Comparison of ENCODE assay signal across 1 cellular context in the genomic region with DNA sequence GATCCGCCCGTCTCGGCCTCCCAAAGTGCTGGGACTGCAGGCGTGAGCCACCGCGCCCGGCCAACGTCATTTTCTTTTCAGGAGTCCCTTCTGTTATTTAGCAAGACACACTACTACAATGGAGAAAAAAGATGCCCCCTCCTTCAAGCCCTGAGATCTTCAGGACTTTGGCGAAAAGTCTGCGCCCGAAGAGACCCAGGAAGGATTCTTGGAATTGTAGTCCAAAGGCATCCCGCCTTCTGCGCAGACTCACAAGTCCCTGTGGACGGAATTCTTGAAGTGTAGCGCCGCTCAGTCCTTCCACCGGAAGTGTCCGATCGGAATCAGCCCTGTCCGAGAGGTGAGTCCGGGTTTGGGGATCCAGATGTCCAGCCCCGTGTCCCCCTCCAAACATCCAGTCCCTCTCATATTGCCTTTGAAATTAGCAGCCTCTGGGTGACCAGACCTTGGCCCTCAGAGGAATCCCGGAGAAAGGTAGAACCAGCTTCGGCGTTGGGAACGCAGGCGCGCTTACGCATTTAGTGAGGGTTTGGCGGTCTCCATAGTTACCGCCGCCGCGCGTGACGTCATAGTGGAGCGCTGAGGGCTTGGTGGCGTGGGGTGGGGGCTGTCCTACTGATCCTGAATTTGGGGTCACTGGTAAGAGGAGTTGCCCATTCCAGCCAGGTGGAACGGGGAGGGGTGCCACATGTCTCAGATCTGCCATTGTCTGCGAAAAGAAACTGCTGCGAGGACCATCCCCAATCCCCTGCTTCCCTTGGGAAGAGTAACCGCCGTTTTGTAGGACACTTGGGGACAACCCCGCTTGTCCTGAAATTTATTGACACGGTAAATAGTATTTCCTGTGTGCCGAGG.
A peak's percentile ranks its signal among the peaks of the same experiment; 100 is the strongest.
TF ChIP-seq lines count a peak whose summit lies in the region.

No MANE protein-coding gene starts in this region.

TF ChIP-seq in WTC11, 78 proteins besides CTCF, POLR2A, EP300 and RAD21 (continued from another document and continues in another):
- TF ChIP-seq, protein P1, sequence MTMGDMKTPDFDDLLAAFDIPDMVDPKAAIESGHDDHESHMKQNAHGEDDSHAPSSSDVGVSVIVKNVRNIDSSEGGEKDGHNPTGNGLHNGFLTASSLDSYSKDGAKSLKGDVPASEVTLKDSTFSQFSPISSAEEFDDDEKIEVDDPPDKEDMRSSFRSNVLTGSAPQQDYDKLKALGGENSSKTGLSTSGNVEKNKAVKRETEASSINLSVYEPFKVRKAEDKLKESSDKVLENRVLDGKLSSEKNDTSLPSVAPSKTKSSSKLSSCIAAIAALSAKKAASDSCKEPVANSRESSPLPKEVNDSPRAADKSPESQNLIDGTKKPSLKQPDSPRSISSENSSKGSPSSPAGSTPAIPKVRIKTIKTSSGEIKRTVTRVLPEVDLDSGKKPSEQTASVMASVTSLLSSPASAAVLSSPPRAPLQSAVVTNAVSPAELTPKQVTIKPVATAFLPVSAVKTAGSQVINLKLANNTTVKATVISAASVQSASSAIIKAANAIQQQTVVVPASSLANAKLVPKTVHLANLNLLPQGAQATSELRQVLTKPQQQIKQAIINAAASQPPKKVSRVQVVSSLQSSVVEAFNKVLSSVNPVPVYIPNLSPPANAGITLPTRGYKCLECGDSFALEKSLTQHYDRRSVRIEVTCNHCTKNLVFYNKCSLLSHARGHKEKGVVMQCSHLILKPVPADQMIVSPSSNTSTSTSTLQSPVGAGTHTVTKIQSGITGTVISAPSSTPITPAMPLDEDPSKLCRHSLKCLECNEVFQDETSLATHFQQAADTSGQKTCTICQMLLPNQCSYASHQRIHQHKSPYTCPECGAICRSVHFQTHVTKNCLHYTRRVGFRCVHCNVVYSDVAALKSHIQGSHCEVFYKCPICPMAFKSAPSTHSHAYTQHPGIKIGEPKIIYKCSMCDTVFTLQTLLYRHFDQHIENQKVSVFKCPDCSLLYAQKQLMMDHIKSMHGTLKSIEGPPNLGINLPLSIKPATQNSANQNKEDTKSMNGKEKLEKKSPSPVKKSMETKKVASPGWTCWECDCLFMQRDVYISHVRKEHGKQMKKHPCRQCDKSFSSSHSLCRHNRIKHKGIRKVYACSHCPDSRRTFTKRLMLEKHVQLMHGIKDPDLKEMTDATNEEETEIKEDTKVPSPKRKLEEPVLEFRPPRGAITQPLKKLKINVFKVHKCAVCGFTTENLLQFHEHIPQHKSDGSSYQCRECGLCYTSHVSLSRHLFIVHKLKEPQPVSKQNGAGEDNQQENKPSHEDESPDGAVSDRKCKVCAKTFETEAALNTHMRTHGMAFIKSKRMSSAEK (CRISPR knock-in tag; IDR thresholded peaks at IDR 0.05; ENCODE audit: borderline replicate concordance) = no peak
- peak; percentile 42; the same call in 1 of the 2 replicates for TF ChIP-seq ESRRA (CRISPR knock-in tag; IDR thresholded peaks at IDR 0.05; ENCODE audit: borderline replicate concordance)
- TF ChIP-seq, protein P2, sequence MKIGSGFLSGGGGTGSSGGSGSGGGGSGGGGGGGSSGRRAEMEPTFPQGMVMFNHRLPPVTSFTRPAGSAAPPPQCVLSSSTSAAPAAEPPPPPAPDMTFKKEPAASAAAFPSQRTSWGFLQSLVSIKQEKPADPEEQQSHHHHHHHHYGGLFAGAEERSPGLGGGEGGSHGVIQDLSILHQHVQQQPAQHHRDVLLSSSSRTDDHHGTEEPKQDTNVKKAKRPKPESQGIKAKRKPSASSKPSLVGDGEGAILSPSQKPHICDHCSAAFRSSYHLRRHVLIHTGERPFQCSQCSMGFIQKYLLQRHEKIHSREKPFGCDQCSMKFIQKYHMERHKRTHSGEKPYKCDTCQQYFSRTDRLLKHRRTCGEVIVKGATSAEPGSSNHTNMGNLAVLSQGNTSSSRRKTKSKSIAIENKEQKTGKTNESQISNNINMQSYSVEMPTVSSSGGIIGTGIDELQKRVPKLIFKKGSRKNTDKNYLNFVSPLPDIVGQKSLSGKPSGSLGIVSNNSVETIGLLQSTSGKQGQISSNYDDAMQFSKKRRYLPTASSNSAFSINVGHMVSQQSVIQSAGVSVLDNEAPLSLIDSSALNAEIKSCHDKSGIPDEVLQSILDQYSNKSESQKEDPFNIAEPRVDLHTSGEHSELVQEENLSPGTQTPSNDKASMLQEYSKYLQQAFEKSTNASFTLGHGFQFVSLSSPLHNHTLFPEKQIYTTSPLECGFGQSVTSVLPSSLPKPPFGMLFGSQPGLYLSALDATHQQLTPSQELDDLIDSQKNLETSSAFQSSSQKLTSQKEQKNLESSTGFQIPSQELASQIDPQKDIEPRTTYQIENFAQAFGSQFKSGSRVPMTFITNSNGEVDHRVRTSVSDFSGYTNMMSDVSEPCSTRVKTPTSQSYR (CRISPR knock-in tag; IDR thresholded peaks at IDR 0.05) = no peak
- TF ChIP-seq FOXJ3 (CRISPR knock-in tag; IDR thresholded peaks at IDR 0.05; ENCODE audit: borderline replicate concordance) = no peak
- TF ChIP-seq CREM (CRISPR knock-in tag; IDR thresholded peaks at IDR 0.05) = peak; percentile 94
- peak; percentile 86 for TF ChIP-seq TEAD1 (CRISPR knock-in tag; IDR thresholded peaks at IDR 0.05)
- TF ChIP-seq NFYB (CRISPR knock-in tag; conservative IDR thresholded peaks at IDR 0.05; ENCODE audit: low read depth) = no peak
- TF ChIP-seq, protein P3, sequence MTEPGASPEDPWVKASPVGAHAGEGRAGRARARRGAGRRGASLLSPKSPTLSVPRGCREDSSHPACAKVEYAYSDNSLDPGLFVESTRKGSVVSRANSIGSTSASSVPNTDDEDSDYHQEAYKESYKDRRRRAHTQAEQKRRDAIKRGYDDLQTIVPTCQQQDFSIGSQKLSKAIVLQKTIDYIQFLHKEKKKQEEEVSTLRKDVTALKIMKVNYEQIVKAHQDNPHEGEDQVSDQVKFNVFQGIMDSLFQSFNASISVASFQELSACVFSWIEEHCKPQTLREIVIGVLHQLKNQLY (CRISPR knock-in tag; IDR thresholded peaks at IDR 0.05) = no peak
- TF ChIP-seq, protein P4, sequence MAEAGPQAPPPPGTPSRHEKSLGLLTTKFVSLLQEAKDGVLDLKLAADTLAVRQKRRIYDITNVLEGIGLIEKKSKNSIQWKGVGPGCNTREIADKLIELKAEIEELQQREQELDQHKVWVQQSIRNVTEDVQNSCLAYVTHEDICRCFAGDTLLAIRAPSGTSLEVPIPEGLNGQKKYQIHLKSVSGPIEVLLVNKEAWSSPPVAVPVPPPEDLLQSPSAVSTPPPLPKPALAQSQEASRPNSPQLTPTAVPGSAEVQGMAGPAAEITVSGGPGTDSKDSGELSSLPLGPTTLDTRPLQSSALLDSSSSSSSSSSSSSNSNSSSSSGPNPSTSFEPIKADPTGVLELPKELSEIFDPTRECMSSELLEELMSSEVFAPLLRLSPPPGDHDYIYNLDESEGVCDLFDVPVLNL (CRISPR knock-in tag; IDR thresholded peaks at IDR 0.05; ENCODE audit: borderline replicate concordance, low read depth) = no peak
- TF ChIP-seq, protein P5, sequence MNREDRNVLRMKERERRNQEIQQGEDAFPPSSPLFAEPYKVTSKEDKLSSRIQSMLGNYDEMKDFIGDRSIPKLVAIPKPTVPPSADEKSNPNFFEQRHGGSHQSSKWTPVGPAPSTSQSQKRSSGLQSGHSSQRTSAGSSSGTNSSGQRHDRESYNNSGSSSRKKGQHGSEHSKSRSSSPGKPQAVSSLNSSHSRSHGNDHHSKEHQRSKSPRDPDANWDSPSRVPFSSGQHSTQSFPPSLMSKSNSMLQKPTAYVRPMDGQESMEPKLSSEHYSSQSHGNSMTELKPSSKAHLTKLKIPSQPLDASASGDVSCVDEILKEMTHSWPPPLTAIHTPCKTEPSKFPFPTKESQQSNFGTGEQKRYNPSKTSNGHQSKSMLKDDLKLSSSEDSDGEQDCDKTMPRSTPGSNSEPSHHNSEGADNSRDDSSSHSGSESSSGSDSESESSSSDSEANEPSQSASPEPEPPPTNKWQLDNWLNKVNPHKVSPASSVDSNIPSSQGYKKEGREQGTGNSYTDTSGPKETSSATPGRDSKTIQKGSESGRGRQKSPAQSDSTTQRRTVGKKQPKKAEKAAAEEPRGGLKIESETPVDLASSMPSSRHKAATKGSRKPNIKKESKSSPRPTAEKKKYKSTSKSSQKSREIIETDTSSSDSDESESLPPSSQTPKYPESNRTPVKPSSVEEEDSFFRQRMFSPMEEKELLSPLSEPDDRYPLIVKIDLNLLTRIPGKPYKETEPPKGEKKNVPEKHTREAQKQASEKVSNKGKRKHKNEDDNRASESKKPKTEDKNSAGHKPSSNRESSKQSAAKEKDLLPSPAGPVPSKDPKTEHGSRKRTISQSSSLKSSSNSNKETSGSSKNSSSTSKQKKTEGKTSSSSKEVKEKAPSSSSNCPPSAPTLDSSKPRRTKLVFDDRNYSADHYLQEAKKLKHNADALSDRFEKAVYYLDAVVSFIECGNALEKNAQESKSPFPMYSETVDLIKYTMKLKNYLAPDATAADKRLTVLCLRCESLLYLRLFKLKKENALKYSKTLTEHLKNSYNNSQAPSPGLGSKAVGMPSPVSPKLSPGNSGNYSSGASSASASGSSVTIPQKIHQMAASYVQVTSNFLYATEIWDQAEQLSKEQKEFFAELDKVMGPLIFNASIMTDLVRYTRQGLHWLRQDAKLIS (CRISPR knock-in tag; IDR thresholded peaks at IDR 0.05; ENCODE audit: borderline replicate concordance) = no peak
- TF ChIP-seq, protein P6, sequence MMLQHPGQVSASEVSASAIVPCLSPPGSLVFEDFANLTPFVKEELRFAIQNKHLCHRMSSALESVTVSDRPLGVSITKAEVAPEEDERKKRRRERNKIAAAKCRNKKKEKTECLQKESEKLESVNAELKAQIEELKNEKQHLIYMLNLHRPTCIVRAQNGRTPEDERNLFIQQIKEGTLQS (CRISPR knock-in tag; conservative IDR thresholded peaks at IDR 0.05) = no peak
- TF ChIP-seq GABPB1 (CRISPR knock-in tag; IDR thresholded peaks at IDR 0.05) = peak; percentile 98
- TF ChIP-seq, protein P7, sequence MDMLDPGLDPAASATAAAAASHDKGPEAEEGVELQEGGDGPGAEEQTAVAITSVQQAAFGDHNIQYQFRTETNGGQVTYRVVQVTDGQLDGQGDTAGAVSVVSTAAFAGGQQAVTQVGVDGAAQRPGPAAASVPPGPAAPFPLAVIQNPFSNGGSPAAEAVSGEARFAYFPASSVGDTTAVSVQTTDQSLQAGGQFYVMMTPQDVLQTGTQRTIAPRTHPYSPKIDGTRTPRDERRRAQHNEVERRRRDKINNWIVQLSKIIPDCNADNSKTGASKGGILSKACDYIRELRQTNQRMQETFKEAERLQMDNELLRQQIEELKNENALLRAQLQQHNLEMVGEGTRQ (CRISPR knock-in tag; IDR thresholded peaks at IDR 0.05) = no peak
- TF ChIP-seq, protein P8, sequence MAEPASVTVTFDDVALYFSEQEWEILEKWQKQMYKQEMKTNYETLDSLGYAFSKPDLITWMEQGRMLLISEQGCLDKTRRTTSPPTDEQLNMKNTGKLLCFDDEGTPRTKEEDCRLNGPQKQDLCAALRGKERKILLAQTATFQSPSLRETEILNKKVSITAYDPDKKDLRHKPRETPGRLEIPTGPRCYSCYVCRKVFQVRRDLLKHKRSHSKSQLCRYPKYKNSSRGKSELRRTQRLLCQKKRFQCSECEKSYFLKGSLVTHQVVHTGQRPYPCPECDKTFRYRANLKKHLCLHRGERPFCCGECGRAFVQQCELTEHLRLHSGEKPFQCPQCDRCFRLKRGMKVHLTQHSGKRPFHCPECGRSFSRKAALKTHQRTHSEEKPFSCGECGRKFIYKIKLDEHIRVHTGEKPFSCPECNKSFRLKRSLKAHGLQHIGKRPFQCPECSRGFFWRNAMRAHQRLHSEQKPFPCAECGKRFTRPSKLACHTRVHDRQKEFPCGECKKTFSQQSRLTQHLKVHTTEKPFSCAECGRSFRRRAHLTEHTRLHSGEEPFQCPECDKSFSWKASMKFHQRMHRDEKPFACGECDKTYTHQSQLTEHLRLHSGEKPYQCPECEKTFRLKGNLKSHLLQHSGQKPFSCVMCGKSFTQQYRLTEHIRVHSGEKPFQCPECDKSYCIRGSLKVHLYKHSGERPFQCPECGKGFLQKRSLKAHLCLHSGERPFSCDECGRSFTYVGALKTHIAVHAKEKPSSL (CRISPR knock-in tag; conservative IDR thresholded peaks at IDR 0.05) = no peak
- TF ChIP-seq, protein P9, sequence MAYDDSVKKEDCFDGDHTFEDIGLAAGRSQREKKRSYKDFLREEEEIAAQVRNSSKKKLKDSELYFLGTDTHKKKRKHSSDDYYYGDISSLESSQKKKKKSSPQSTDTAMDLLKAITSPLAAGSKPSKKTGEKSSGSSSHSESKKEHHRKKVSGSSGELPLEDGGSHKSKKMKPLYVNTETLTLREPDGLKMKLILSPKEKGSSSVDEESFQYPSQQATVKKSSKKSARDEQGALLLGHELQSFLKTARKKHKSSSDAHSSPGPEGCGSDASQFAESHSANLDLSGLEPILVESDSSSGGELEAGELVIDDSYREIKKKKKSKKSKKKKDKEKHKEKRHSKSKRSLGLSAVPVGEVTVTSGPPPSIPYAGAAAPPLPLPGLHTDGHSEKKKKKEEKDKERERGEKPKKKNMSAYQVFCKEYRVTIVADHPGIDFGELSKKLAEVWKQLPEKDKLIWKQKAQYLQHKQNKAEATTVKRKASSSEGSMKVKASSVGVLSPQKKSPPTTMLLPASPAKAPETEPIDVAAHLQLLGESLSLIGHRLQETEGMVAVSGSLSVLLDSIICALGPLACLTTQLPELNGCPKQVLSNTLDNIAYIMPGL (CRISPR knock-in tag; IDR thresholded peaks at IDR 0.05) = no peak
- no peak for TF ChIP-seq ELF4 (CRISPR knock-in tag; IDR thresholded peaks at IDR 0.05; ENCODE audit: low read depth)
- TF ChIP-seq OVOL2 (CRISPR knock-in tag; IDR thresholded peaks at IDR 0.05; ENCODE audit: borderline replicate concordance) = no peak
- TF ChIP-seq, protein P10, sequence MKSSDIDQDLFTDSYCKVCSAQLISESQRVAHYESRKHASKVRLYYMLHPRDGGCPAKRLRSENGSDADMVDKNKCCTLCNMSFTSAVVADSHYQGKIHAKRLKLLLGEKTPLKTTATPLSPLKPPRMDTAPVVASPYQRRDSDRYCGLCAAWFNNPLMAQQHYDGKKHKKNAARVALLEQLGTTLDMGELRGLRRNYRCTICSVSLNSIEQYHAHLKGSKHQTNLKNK (CRISPR knock-in tag; IDR thresholded peaks at IDR 0.05) = no peak
- TF ChIP-seq, protein P11, sequence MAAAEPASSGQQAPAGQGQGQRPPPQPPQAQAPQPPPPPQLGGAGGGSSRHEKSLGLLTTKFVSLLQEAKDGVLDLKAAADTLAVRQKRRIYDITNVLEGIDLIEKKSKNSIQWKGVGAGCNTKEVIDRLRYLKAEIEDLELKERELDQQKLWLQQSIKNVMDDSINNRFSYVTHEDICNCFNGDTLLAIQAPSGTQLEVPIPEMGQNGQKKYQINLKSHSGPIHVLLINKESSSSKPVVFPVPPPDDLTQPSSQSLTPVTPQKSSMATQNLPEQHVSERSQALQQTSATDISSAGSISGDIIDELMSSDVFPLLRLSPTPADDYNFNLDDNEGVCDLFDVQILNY (CRISPR knock-in tag; IDR thresholded peaks at IDR 0.05) = no peak
- peak; percentile 73 for TF ChIP-seq SP1 (CRISPR knock-in tag; conservative IDR thresholded peaks at IDR 0.05)
- TF ChIP-seq ZNF423 (CRISPR knock-in tag; IDR thresholded peaks at IDR 0.05) = no peak
- TF ChIP-seq ZNF416 (CRISPR knock-in tag; IDR thresholded peaks at IDR 0.05) = no peak
- no peak for TF ChIP-seq MXD4 (CRISPR knock-in tag; IDR thresholded peaks at IDR 0.05; ENCODE audit: borderline replicate concordance)
- TF ChIP-seq, protein P12, sequence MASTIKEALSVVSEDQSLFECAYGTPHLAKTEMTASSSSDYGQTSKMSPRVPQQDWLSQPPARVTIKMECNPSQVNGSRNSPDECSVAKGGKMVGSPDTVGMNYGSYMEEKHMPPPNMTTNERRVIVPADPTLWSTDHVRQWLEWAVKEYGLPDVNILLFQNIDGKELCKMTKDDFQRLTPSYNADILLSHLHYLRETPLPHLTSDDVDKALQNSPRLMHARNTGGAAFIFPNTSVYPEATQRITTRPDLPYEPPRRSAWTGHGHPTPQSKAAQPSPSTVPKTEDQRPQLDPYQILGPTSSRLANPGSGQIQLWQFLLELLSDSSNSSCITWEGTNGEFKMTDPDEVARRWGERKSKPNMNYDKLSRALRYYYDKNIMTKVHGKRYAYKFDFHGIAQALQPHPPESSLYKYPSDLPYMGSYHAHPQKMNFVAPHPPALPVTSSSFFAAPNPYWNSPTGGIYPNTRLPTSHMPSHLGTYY (CRISPR knock-in tag; IDR thresholded peaks at IDR 0.05) = no peak
- TF ChIP-seq ZNF219 (CRISPR knock-in tag; IDR thresholded peaks at IDR 0.05; ENCODE audit: borderline replicate concordance) = no peak
